ENCODE assay signal across 8 cellular contexts in genomic region chr2:43595603-43596412, GRCh38. TPM values are rescaled to one million over a fixed set of nuclear protein-coding genes. Genes with fewer than 3 reads are reported as not detected.
DNase-seq lines count a peak whose midpoint lies in the region; FAIRE-seq and TF ChIP-seq lines count a peak whose summit lies in the region.

TSS of gene THADA (minus strand) at chr2:43596038. CDS start at chr2:43592392, 3,646 bp downstream.

- in situ Hi-C loops in SK-MEL-5 (cut with HindIII; ENCODE audit: low pct_unique_long_range_greater_than_20kb, low sequenced_read_pairs) = loop anchor here (25.0 kb wide), 1 partner anchor 484 kb away; no protein-coding TSS in a partner anchor

- peak within 1 kb of the TSS; percentile 96 for H3K27ac Mint-ChIP-seq in activated naive CD4-positive, alpha-beta T cell treated with anti-CD3 and anti-CD28 coated beads for 36 hours

- intact Hi-C loops in activated naive CD4-positive, alpha-beta T cell treated with anti-CD3 and anti-CD28 coated beads for 36 hours (cut with micrococcal nuclease) = loop anchor here (1.0 to 5.0 kb wide), 6 partner anchors 13 to 786 kb away; partner anchors contain the start of genes LRPPRC, PLEKHH2 and PPM1B

- no peaks in the 10 kb centered on the region for H3K9me3 Mint-ChIP-seq in activated naive CD4-positive, alpha-beta T cell treated with anti-CD3 and anti-CD28 coated beads for 36 hours

- CTCF ChIA-PET in HEK293T (lab: Yijun Ruan, JAX) = interaction anchor here (1.3 kb wide), 1 partner anchor 13 kb away, joined by 9 read pairs; no protein-coding TSS in a partner anchor
- CTCF ChIA-PET in activated naive CD4-positive, alpha-beta T cell treated with anti-CD3 and anti-CD28 coated beads for 36 hours (lab: Charles Lee) = interaction anchor here (0.9 to 3.2 kb wide), 7 partner anchors 9 to 41 kb away, joined by 3 to 20 read pairs (median 6); partner anchors contain the start of gene PLEKHH2

- peaks cover 31% of the 10 kb centered on the region for H3K4me1 Mint-ChIP-seq in activated naive CD4-positive, alpha-beta T cell treated with anti-CD3 and anti-CD28 coated beads for 36 hours (ENCODE audit: low read depth)

- peaks cover 11% of the 10 kb centered on the region for H3K36me3 ChIP-seq in neutrophil

- H3K9me3 ChIP-seq in neutrophil = no peaks in the 10 kb centered on the region

- no peak for FAIRE-seq in frontal cortex (lab: Jason Lieb, UNC)

- POLR2A ChIA-PET in HEK293T (lab: Yijun Ruan, JAX) = interaction anchor here (0.6 to 1.8 kb wide), 21 partner anchors 9 to 416 kb away, joined by 3 to 21 read pairs (median 4); no protein-coding TSS in a partner anchor

- peak; percentile 7 for TF ChIP-seq CTCF in neutrophil (IDR thresholded peaks at IDR 0.05)

- no peaks in the 10 kb centered on the region for H3K27me3 ChIP-seq in neutrophil

- peaks cover 15 to 16% of the 10 kb centered on the region in 2 experiments for H3K4me1 ChIP-seq in neutrophil (ENCODE audit: control insufficient read depth in 1 of 2, insufficient read depth in 1 of 2, low read depth in 1 of 2, low read length in 1 of 2)

- no peaks in the 10 kb centered on the region for H3K27me3 Mint-ChIP-seq in activated naive CD4-positive, alpha-beta T cell treated with anti-CD3 and anti-CD28 coated beads for 36 hours (ENCODE audit: low read depth)

- H3K4me3 ChIP-seq in neutrophil (ENCODE audit: low read depth in 1 of 2, low read length in 1 of 2) = peak within 1 kb of the TSS; percentile 76 to 96

- peak within 1 kb of the TSS; percentile 94 for H3K4me3 Mint-ChIP-seq in activated naive CD4-positive, alpha-beta T cell treated with anti-CD3 and anti-CD28 coated beads for 36 hours

- peaks cover 5% of the 10 kb centered on the region for H3K36me3 Mint-ChIP-seq in activated naive CD4-positive, alpha-beta T cell treated with anti-CD3 and anti-CD28 coated beads for 36 hours (ENCODE audit: low read depth)

- DNase-seq in GF-D8 (lab: John Stamatoyannopoulos, UW) (peak; percentile 98), HEK293T (ENCODE audit: extremely low spot score) (peak; percentile 98), MV-4-11 (lab: John Stamatoyannopoulos, UW) (peak; percentile 99), SK-MEL-5 (ENCODE audit: low read depth, low spot score) (peak; percentile 100), frontal cortex (ENCODE audit: low spot score in 2 of 2) (peak; percentile 72 to 94), substantia nigra (lab: John Stamatoyannopoulos, UW) (peak; percentile 68 to 99 (median 96))
- DNase-seq in activated naive CD4-positive, alpha-beta T cell treated with anti-CD3 and anti-CD28 coated beads for 36 hours = peak; percentile 99

- H3K27ac ChIP-seq in neutrophil = peak within 1 kb of the TSS; percentile 85
- H3K27ac ChIP-seq in substantia nigra (ENCODE audit: low read depth, low read length, poor library complexity, severe bottlenecking) = peak within 1 kb of the TSS; percentile 92

TF ChIP-seq in HEK293T, 16 proteins besides CTCF, POLR2A, EP300 and RAD21:
- peak; percentile 75 for TF ChIP-seq ELF4 (IDR thresholded peaks at IDR 0.05)
- no peak for TF ChIP-seq PKNOX1 (IDR thresholded peaks at IDR 0.05)
- TF ChIP-seq NFRKB (IDR thresholded peaks at IDR 0.05) = peak; percentile 74; the same call in 1 of the 2 replicates
- no peak for TF ChIP-seq SUZ12 (IDR thresholded peaks at IDR 0.05)
- no peak for TF ChIP-seq SP1 (IDR thresholded peaks at IDR 0.05)
- TF ChIP-seq CTBP1 (IDR thresholded peaks at IDR 0.05; ENCODE audit: borderline replicate concordance) = no peak
- peak; percentile 90 for TF ChIP-seq L3MBTL2 (conservative IDR thresholded peaks at IDR 0.05)

RNA-seq across cellular contexts. Expression of gene THADA, which starts in this region (rescaled TPM):
- 50.3 and 57.3 TPM in 2 replicates for total RNA-seq in SK-MEL-5 (2014; rRNA removed; shearing (Covaris generic))
- polyA plus RNA-seq in SK-MEL-5 (2015; cell fraction: cytosol; rRNA removed) = 34.9 and 35.5 TPM in 2 replicates
- 179 and 266 TPM in 2 replicates for polyA plus RNA-seq in SK-MEL-5 (2015; cell fraction: nucleus; rRNA removed)
- 10 to 100 TPM; 28.6 to 31.5 TPM for total RNA-seq in activated naive CD4-positive, alpha-beta T cell treated with anti-CD3 and anti-CD28 coated beads for 36 hours
- 32.6 TPM for total RNA-seq in frontal cortex

Comparison
In these comparisons a context has a peak if more than half of its experiments do, and no peak if none do; other contexts are left out.
1. Peak in every context shown above with its lines: DNase-seq, H3K4me3 ChIP-seq and H3K27ac ChIP-seq.